Comparison of ENCODE assay signal across 29 cellular contexts in genomic region chr1:190579517-190580193, GRCh38.
DNase-seq lines count a peak whose midpoint lies in the region; ATAC-seq, FAIRE-seq and TF ChIP-seq lines count a peak whose summit lies in the region.
"Had no signal": no experiment of that assay in that cellular context is flagged by ENCODE, and none has a peak within 500 bp of the region (broad histone marks: within the 10 kb centered on the region; RNA-seq: fewer than 3 reads in every experiment).

No MANE protein-coding gene starts in this region.

- DNase-seq in H54 (ENCODE audit: insufficient read length, low spot score) (no peak), SK-N-MC (ENCODE audit: low read depth, low spot score) (no peak), fibroblast of peridontal ligament (ENCODE audit: extremely low read depth) (peak; percentile 32), GM13976 (ENCODE audit: low spot score) (no peak), Right ventricle myocardium superior (no peak), NCI-H187 treated with DMSO at 0.1 percent for 48 hours (lab: John Stamatoyannopoulos, UW) (no peak)
- DNase-seq: activated gamma-delta T cell treated with Interleukin-2 at 50 U/mL for 16 hours; activated naive CD8-positive, alpha-beta T cell treated with anti-CD3 and anti-CD28 coated beads, Interleukin-2, amount 10 ng/mL, durations not matched to agents 7 days and 5 days; activated T-cell treated with anti-CD3 and anti-CD28 coated beads, Interleukin-2, amount 50 U/mL, for 48 hours; caudate nucleus; CD8-positive, alpha-beta memory T cell; effector memory CD4-positive, alpha-beta T cell; HCEC 1CT; Karpas-422; mesenchymal stem cell; NCI-H1092; NCI-H1694 treated with DMSO at 0.1 percent for 48 hours; NCI-H2171 treated with DMSO at 0.1 percent for 48 hours; NCI-H510A; sigmoid colon; SJCRH30; stimulated activated CD4-positive, alpha-beta T cell treated with anti-CD3 and anti-CD28 coated beads, Interleukin-12 subunit alpha, Interleukin-12 subunit beta, amount 100 ng/mL, for 4 hours; stimulated activated CD4-positive, alpha-beta T cell treated with anti-CD3 and anti-CD28 coated beads, Interleukin-4, amount 100 ng/mL, for 1 hour; transverse colon had no signal

- no peak for ATAC-seq in Right ventricle myocardium superior (ENCODE audit: poor library complexity)
- ATAC-seq in HG03571 (IDR thresholded peaks at IDR 0.05; ENCODE audit: unreplicated experiment), result no peak
- ATAC-seq: GM12878, left lobe of liver had no signal

- H3K9ac ChIP-seq in SK-N-MC (ENCODE audit: insufficient read length), result no peak overlapping the region

- intact Hi-C loops in Right ventricle myocardium superior (cut with DNase I), result no loop called here

- H3K4me3 ChIP-seq in SK-N-MC, result 0 out of 2 replicates have a peak overlapping the region, but pooled peaks have one; percentile 12
- H3K4me3 ChIP-seq: coronary artery, GM12878, sigmoid colon, SJCRH30, transverse colon had no signal

- no peaks in the 10 kb centered on the region for H3K9me3 ChIP-seq in SK-N-MC (ENCODE audit: low read depth, low read length)
- H3K9me3 ChIP-seq: sigmoid colon, SJCRH30, transverse colon had no signal

- TF ChIP-seq CTCF in GM13976 (IDR thresholded peaks at IDR 0.05; ENCODE audit: borderline replicate concordance, control extremely low read depth, extremely low read depth, insufficient read depth, missing control alignments), result no peak

- FAIRE-seq in H54 (lab: Jason Lieb, UNC), result peak; percentile 45
- FAIRE-seq: GM12878, islet of Langerhans had no signal

- no peaks in the 10 kb centered on the region for H3K36me3 ChIP-seq in SK-N-MC (ENCODE audit: insufficient read depth, low read length)
- H3K36me3 ChIP-seq: sigmoid colon, SJCRH30, transverse colon had no signal

- no peak overlapping the region for H3K27ac ChIP-seq in SK-N-MC
- H3K27ac ChIP-seq: coronary artery, sigmoid colon, SJCRH30, transverse colon had no signal

- in situ Hi-C loops in GM13976 (cut with MboI; ENCODE audit: low sequenced_read_pairs, unreplicated experiment), result no loop called here

- no peak for TF ChIP-seq POLR2A in H54 (IDR thresholded peaks at IDR 0.05; ENCODE audit: low read depth, low read length)
